In genomic region chr9:98375138-98375726, GRCh38 we compare ENCODE assay signal across 12 cellular contexts.
DNase-seq lines count a peak whose midpoint lies in the region; ATAC-seq and TF ChIP-seq lines count a peak whose summit lies in the region.
"Had no signal": no experiment of that assay in that cellular context is flagged by ENCODE, and none has a peak within 500 bp of the region (broad histone marks: within the 10 kb centered on the region; RNA-seq: fewer than 3 reads in every experiment).

No MANE protein-coding gene starts in this region.

- H3K4me1 ChIP-seq in OCI-LY7 (ENCODE audit: insufficient read depth, low read length, poor library complexity, severe bottlenecking) (peaks cover 22% of the 10 kb centered on the region), fibroblast of lung (ENCODE audit: control insufficient read depth, extremely low read depth, insufficient read depth, low read length) (peaks cover 15% of the 10 kb centered on the region), upper lobe of right lung (no peaks in the 10 kb centered on the region)

- H3K9me3 ChIP-seq in OCI-LY7 (ENCODE audit: low read length) (no peaks in the 10 kb centered on the region), fibroblast of lung (ENCODE audit: control insufficient read depth, insufficient read depth, low read depth, low read length) (no peaks in the 10 kb centered on the region), upper lobe of right lung (no peaks in the 10 kb centered on the region), T-helper 17 cell (ENCODE audit: control insufficient read depth, low read length, poor library complexity, severe bottlenecking) (no peaks in the 10 kb centered on the region)
- H3K9me3 ChIP-seq: BE2C, heart right ventricle had no signal

- H3K27me3 Mint-ChIP-seq in natural killer cell treated with Interleukin-12 subunit alpha and Interleukin-12 subunit beta and Interleukin-15 and Interleukin-18, amount 100 ng/mL, for 72 hours, result peaks cover 2 to 9% of the 10 kb centered on the region in 2 donors
- H3K27me3 Mint-ChIP-seq in natural killer cell (ENCODE audit: low read depth in 2 of 2) (no peaks in the 10 kb centered on the region), T-helper 17 cell (peaks cover 13% of the 10 kb centered on the region)
- H3K27me3 Mint-ChIP-seq: activated naive CD8-positive, alpha-beta T cell had no signal

- CTCF ChIA-PET in OCI-LY7 (lab: Charles Lee; ENCODE audit: unreplicated experiment), result no interaction called here

- H3K4me1 Mint-ChIP-seq in natural killer cell treated with Interleukin-12 subunit alpha and Interleukin-12 subunit beta and Interleukin-15 and Interleukin-18, amount 100 ng/mL, for 72 hours (ENCODE audit: low read depth in 2 of 2), result peaks cover 0 to 2% of the 10 kb centered on the region in 2 donors
- H3K4me1 Mint-ChIP-seq in natural killer cell, result no peaks in the 10 kb centered on the region
- H3K4me1 Mint-ChIP-seq in T-helper 17 cell, result peaks cover 3% of the 10 kb centered on the region

- TF ChIP-seq CTCF in natural killer cell (IDR thresholded peaks at IDR 0.05) (no peak), OCI-LY7 (conservative IDR thresholded peaks at IDR 0.05; ENCODE audit: low read length) (no peak), fibroblast of lung (conservative IDR thresholded peaks at IDR 0.05 in 1 of 2, IDR thresholded peaks at IDR 0.05 in 1 of 2; ENCODE audit: low read depth in 1 of 2, low read length in 2 of 2) (no peak), upper lobe of right lung (IDR thresholded peaks at IDR 0.05) (no peak)

- no peaks in the 10 kb centered on the region for H3K36me3 ChIP-seq in OCI-LY7 (ENCODE audit: insufficient read depth, low read length)
- no peaks in the 10 kb centered on the region for H3K36me3 ChIP-seq in fibroblast of lung (ENCODE audit: control insufficient read depth, insufficient read depth, low read length)
- no peaks in the 10 kb centered on the region for H3K36me3 ChIP-seq in upper lobe of right lung
- H3K36me3 ChIP-seq: BE2C, heart right ventricle had no signal

- H3K9ac ChIP-seq in fibroblast of lung (ENCODE audit: insufficient read depth, low read length), result no peak overlapping the region

- peak; percentile 23 for DNase-seq in natural killer cell treated with Interleukin-12 subunit alpha and Interleukin-12 subunit beta and Interleukin-15 and Interleukin-18, amount 100 ng/mL, for 72 hours (ENCODE audit: low spot score)
- DNase-seq in natural killer cell (no peak), OCI-LY7 (ENCODE audit: low spot score) (peak; percentile 63), fibroblast of lung (ENCODE audit: low read depth in 2 of 2) (peak; percentile 38 to 86), upper lobe of right lung (no peak), activated gamma-delta T cell (lab: John Stamatoyannopoulos, UW) (no peak), T-helper 17 cell (no peak)
- DNase-seq: BE2C, heart right ventricle, NCI-H510A had no signal

- H4K20me1 ChIP-seq in OCI-LY7 (ENCODE audit: insufficient read depth, low read length) (no peaks in the 10 kb centered on the region), fibroblast of lung (ENCODE audit: control insufficient read depth, extremely low read depth, insufficient read depth, low read length) (no peaks in the 10 kb centered on the region)

- H3K27ac ChIP-seq in OCI-LY7 (ENCODE audit: low read depth, low read length, poor library complexity, severe bottlenecking) (no peak overlapping the region), fibroblast of lung (ENCODE audit: insufficient read depth, low read length) (peak overlapping the region; percentile 69), upper lobe of right lung (no peak overlapping the region)
- H3K27ac ChIP-seq: heart right ventricle had no signal

- intact Hi-C loops in natural killer cell (cut with micrococcal nuclease), result no loop called here
- intact Hi-C loops in OCI-LY7 (cut with micrococcal nuclease; ENCODE audit: unreplicated experiment), result loop anchor here (10.0 kb wide), 1 partner anchor 410 kb away; no protein-coding TSS in a partner anchor
- intact Hi-C loops in upper lobe of right lung (cut with DNase I), result no loop called here

- POLR2A ChIA-PET in OCI-LY7 (lab: Charles Lee), result interaction anchor here (1.1 kb wide), 1 partner anchor 46 kb away, joined by 4 read pairs; no protein-coding TSS in a partner anchor

- H2AFZ ChIP-seq in OCI-LY7 (ENCODE audit: low read length) (no peak overlapping the region), fibroblast of lung (ENCODE audit: low read length) (no peak overlapping the region)

- ATAC-seq in natural killer cell treated with Interleukin-12 subunit alpha and Interleukin-12 subunit beta and Interleukin-15 and Interleukin-18, amount 100 ng/mL, for 72 hours, result no peak
- ATAC-seq in natural killer cell (no peak), upper lobe of right lung (peak; percentile 16), HG02642 (IDR thresholded peaks at IDR 0.05; ENCODE audit: poor library complexity, unreplicated experiment) (no peak), T-helper 17 cell (no peak)

- BruUV-seq in OCI-LY7 (replicated peaks; lab: Mats Ljungman, UMichigan), result no TSS peak

- H3K36me3 Mint-ChIP-seq in natural killer cell treated with Interleukin-12 subunit alpha and Interleukin-12 subunit beta and Interleukin-15 and Interleukin-18, amount 100 ng/mL, for 72 hours, result no peaks in the 10 kb centered on the region
- H3K36me3 Mint-ChIP-seq in natural killer cell (no peaks in the 10 kb centered on the region), T-helper 17 cell (ENCODE audit: low read depth) (peaks cover 3% of the 10 kb centered on the region)
- H3K36me3 Mint-ChIP-seq: activated naive CD8-positive, alpha-beta T cell had no signal

- H3K4me3 ChIP-seq in OCI-LY7 (ENCODE audit: low read depth, low read length, poor library complexity, severe bottlenecking) (no peak overlapping the region), fibroblast of lung (replicated peaks in 1 of 4; ENCODE audit: control extremely low read depth in 1 of 4, insufficient read depth in 1 of 4, low read depth in 3 of 4, low read length in 4 of 4) (no peak overlapping the region), upper lobe of right lung (no peak overlapping the region)
- H3K4me3 ChIP-seq: heart right ventricle had no signal

- no peaks in the 10 kb centered on the region for H3K79me2 ChIP-seq in OCI-LY7 (ENCODE audit: insufficient read depth, low read depth, low read length)
- no peaks in the 10 kb centered on the region for H3K79me2 ChIP-seq in fibroblast of lung (ENCODE audit: control insufficient read depth, insufficient read depth, low read length)

- no peak overlapping the region for H3K4me2 ChIP-seq in OCI-LY7 (ENCODE audit: low read length)
- H3K4me2 ChIP-seq in fibroblast of lung (ENCODE audit: extremely low read depth, insufficient read depth, low read length), result peak overlapping the region; percentile 15

- no peak overlapping the region for H3K27ac Mint-ChIP-seq in natural killer cell treated with Interleukin-12 subunit alpha and Interleukin-12 subunit beta and Interleukin-15 and Interleukin-18, amount 100 ng/mL, for 72 hours
- H3K27ac Mint-ChIP-seq in natural killer cell (no peak overlapping the region), T-helper 17 cell (no peak overlapping the region)
- H3K27ac Mint-ChIP-seq: activated naive CD8-positive, alpha-beta T cell had no signal

- H3K9me2 ChIP-seq in OCI-LY7 (ENCODE audit: insufficient read depth, low read length), result no peaks in the 10 kb centered on the region

- H3K9me3 Mint-ChIP-seq in natural killer cell treated with Interleukin-12 subunit alpha and Interleukin-12 subunit beta and Interleukin-15 and Interleukin-18, amount 100 ng/mL, for 72 hours, result no peaks in the 10 kb centered on the region
- no peaks in the 10 kb centered on the region for H3K9me3 Mint-ChIP-seq in natural killer cell

- H3K27me3 ChIP-seq in fibroblast of lung (ENCODE audit: control insufficient read depth, insufficient read depth, low read length) (no peaks in the 10 kb centered on the region), upper lobe of right lung (no peaks in the 10 kb centered on the region)
- H3K27me3 ChIP-seq: BE2C had no signal

- no peak overlapping the region for H3K4me3 Mint-ChIP-seq in natural killer cell treated with Interleukin-12 subunit alpha and Interleukin-12 subunit beta and Interleukin-15 and Interleukin-18, amount 100 ng/mL, for 72 hours
- no peak overlapping the region for H3K4me3 Mint-ChIP-seq in natural killer cell
- no peak overlapping the region for H3K4me3 Mint-ChIP-seq in T-helper 17 cell
- H3K4me3 Mint-ChIP-seq: activated naive CD8-positive, alpha-beta T cell had no signal

Comparison
In these comparisons a context has a peak if more than half of its experiments do, and no peak if none do; other contexts are left out.
1. DNase-seq: peak in natural killer cell treated with Interleukin-12 subunit alpha and Interleukin-12 subunit beta and Interleukin-15 and Interleukin-18, amount 100 ng/mL, for 72 hours (single experiment), OCI-LY7 (single experiment) and fibroblast of lung (2 of 2); none in natural killer cell (single experiment), upper lobe of right lung (single experiment), activated gamma-delta T cell (single experiment) and T-helper 17 cell (0 of 3).